In the genomic region with DNA sequence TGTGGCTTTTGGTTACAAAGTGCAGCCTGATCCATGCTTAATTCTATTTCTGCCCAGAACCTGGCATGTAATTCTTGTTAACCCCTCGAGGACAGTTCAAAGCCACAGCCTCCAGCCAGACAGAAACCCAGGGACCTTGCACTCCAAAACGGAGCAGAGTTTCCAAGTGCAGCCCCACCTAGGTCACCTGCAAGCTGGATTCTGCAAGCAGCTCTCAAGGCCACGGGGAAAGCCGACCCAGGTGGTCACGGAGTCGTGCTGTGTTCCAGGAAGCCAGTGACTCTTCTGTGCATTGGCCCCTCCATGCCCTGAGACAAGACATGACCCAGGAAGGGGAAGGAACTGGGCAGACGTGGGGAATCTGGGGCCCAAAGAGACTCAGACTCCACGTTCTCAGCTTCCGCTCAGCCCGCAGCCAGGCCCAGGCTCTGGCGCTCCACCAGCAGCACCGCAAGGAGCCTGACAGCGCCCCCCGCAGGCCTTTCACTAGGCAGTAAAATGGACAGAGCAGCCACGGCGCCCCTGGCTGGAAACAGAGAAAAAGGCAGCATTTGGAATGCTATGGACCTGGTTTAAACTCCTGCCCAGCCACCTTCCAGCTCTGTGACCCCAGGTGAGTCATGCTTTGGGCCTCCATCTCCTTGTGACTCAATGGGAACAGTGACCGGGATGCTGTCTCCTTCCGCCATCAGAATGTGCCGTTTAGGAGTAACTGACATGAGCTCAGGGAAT, we compare ENCODE assay signal across 13 cellular contexts. TPM values are rescaled to one million over a fixed set of nuclear protein-coding genes. Genes with fewer than 3 reads are reported as not detected.
DNase-seq lines count a peak whose midpoint lies in the region; ATAC-seq and TF ChIP-seq lines count a peak whose summit lies in the region.
"Had no signal": no experiment of that assay in that cellular context is flagged by ENCODE, and none has a peak within 500 bp of the region (broad histone marks: within the 10 kb centered on the region; RNA-seq: fewer than 3 reads in every experiment).

No MANE protein-coding gene starts in this region.

- H3K9ac ChIP-seq in mesenchymal stem cell (ENCODE audit: low read length), result peak overlapping the region; percentile 15

- H3K79me1 ChIP-seq in mesenchymal stem cell (replicated peaks; ENCODE audit: low read length, poor library complexity, severe bottlenecking), result peaks cover 18% of the 10 kb centered on the region

- H4K91ac ChIP-seq in mesenchymal stem cell (ENCODE audit: low read length), result no peak overlapping the region

- peaks cover 30% of the 10 kb centered on the region for H3K4me1 ChIP-seq in mesenchymal stem cell (ENCODE audit: control insufficient read depth, insufficient read depth, low read depth, low read length)

- no peak overlapping the region for H3K4ac ChIP-seq in mesenchymal stem cell (ENCODE audit: low read depth in 1 of 2, low read length in 2 of 2)

- no peak overlapping the region for H3K4me2 ChIP-seq in mesenchymal stem cell (ENCODE audit: low read length, poor library complexity, severe bottlenecking)

- H3K27ac ChIP-seq in brain microvascular endothelial cell (no peak overlapping the region), mesenchymal stem cell (ENCODE audit: low read length, poor library complexity, severe bottlenecking) (no peak overlapping the region)

- POLR2A ChIA-PET in GM10248 (lab: Yijun Ruan, JAX), result no interaction called here

- H2AK5ac ChIP-seq in mesenchymal stem cell (ENCODE audit: low read length, severe bottlenecking), result no peak overlapping the region

- 76% methylated on average over 19 of the region's 19 CpGs for WGBS in mesenchymal stem cell

- CTCF ChIA-PET in GM10248 (lab: Yijun Ruan, JAX), result interaction anchor here (1.1 to 1.3 kb wide), 2 partner anchors 10 to 20 kb away, joined by 3 to 4 read pairs; no protein-coding TSS in a partner anchor

- H2BK120ac ChIP-seq in mesenchymal stem cell (ENCODE audit: low read depth, low read length), result no peak overlapping the region

- no peak overlapping the region for H2BK5ac ChIP-seq in mesenchymal stem cell (ENCODE audit: low read depth, low read length, poor library complexity, severe bottlenecking)

- no peak overlapping the region for H2BK12ac ChIP-seq in mesenchymal stem cell (ENCODE audit: low read length in 2 of 2)

- in situ Hi-C loops in Caki2 (cut with HindIII; ENCODE audit: low pct_unique_long_range_greater_than_20kb, low sequenced_read_pairs), result no loop called here
- in situ Hi-C loops in brain microvascular endothelial cell (cut with HindIII; ENCODE audit: low pct_ligation_motif_present, low sequenced_read_pairs), result no loop called here

- H3K23ac ChIP-seq in mesenchymal stem cell (ENCODE audit: low read length in 2 of 2), result no peak overlapping the region

- H3K4me3 ChIP-seq in brain microvascular endothelial cell (ENCODE audit: low read depth, low read length), result no peak overlapping the region
- H3K4me3 ChIP-seq in mesenchymal stem cell (ENCODE audit: insufficient read depth in 1 of 2, low read depth in 1 of 2, low read length in 2 of 2), result no peak overlapping the region

- DNase-seq in Caki2 (ENCODE audit: low read depth), result peak; percentile 45
- peak; percentile 8 for DNase-seq in HS-5 (ENCODE audit: low read depth)
- peak; percentile 36 for DNase-seq in brain microvascular endothelial cell
- peak; percentile 40 for DNase-seq in mesenchymal stem cell
- no peak for DNase-seq in DMS79 treated with DMSO at 0.1 percent for 48 hours (lab: John Stamatoyannopoulos, UW)
- DNase-seq in GM10248 (ENCODE audit: extremely low spot score), result no peak
- DNase-seq in hypothalamus (lab: John Stamatoyannopoulos, UW), result no peak
- DNase-seq: activated effector memory CD4-positive, alpha-beta T cell treated with anti-CD3 and anti-CD28 coated beads, Interleukin-2, amount 50 U/mL, for 16 hours; naive B cell; NCI-H510A; T1000 had no signal

- H3K9me3 ChIP-seq in mesenchymal stem cell (ENCODE audit: control insufficient read depth, low read length), result no peaks in the 10 kb centered on the region

- H3K27me3 ChIP-seq in brain microvascular endothelial cell (replicated peaks), result no peaks in the 10 kb centered on the region
- no peaks in the 10 kb centered on the region for H3K27me3 ChIP-seq in mesenchymal stem cell (ENCODE audit: control insufficient read depth in 1 of 2, insufficient read depth in 1 of 2, low read length in 2 of 2)

- H3K36me3 ChIP-seq in brain microvascular endothelial cell (replicated peaks), result no peaks in the 10 kb centered on the region
- peaks cover 6 to 13% of the 10 kb centered on the region in 2 experiments for H3K36me3 ChIP-seq in mesenchymal stem cell (ENCODE audit: control insufficient read depth in 1 of 2, insufficient read depth in 2 of 2, low read depth in 1 of 2, low read length in 2 of 2)

- no peak overlapping the region for H3K14ac ChIP-seq in mesenchymal stem cell (ENCODE audit: low read length in 2 of 2)

- H2BK15ac ChIP-seq in mesenchymal stem cell (ENCODE audit: low read depth, poor library complexity, severe bottlenecking), result no peak overlapping the region

- no peak overlapping the region for H2AFZ ChIP-seq in mesenchymal stem cell (ENCODE audit: low read depth, low read length)

- no peak overlapping the region for H3K18ac ChIP-seq in mesenchymal stem cell (ENCODE audit: low read depth in 1 of 2, low read length in 2 of 2)

- H4K8ac ChIP-seq in mesenchymal stem cell (ENCODE audit: low read length), result no peak overlapping the region

- no peak for ATAC-seq in GM19397 (IDR thresholded peaks at IDR 0.05; ENCODE audit: unreplicated experiment)

- TF ChIP-seq CTCF in brain microvascular endothelial cell (IDR thresholded peaks at IDR 0.05; ENCODE audit: low read depth, low read length, missing control alignments) (peak; percentile 68), GM10248 (IDR thresholded peaks at IDR 0.05; ENCODE audit: control extremely low read depth, extremely low read depth, low read depth, missing control alignments) (no peak)

RNA-seq across cellular contexts. Expression of a gene that starts 27.3 kb away (rescaled TPM):
- 0.67 and 2.3 TPM in 2 replicates for total RNA-seq in Caki2 (2014; rRNA removed; shearing (Covaris generic); ENCODE audit: low replicate concordance)
- polyA plus RNA-seq in mesenchymal stem cell (2013, experiment 1 of 2), result not detected
- polyA plus RNA-seq in mesenchymal stem cell (2013, experiment 2 of 2), result not detected
- total RNA-seq: G401 had no signal

Comparison
In these comparisons a context has a peak if more than half of its experiments do, and no peak if none do; other contexts are left out.
1. DNase-seq: peak in Caki2 (single experiment), HS-5 (single experiment), brain microvascular endothelial cell (single experiment) and mesenchymal stem cell (single experiment); none in DMS79 treated with DMSO at 0.1 percent for 48 hours (single experiment), GM10248 (single experiment) and hypothalamus (0 of 51).